ENCODE assay signal across 1 cellular context in genomic region chr3:10198761-10199688, GRCh38.
TF ChIP-seq lines count a peak whose summit lies in the region.

No MANE protein-coding gene starts in this region.

TF ChIP-seq in K562, 482 proteins besides CTCF, POLR2A, EP300 and RAD21 (continued from another document and continues in another):
- TF ChIP-seq, protein P1, sequence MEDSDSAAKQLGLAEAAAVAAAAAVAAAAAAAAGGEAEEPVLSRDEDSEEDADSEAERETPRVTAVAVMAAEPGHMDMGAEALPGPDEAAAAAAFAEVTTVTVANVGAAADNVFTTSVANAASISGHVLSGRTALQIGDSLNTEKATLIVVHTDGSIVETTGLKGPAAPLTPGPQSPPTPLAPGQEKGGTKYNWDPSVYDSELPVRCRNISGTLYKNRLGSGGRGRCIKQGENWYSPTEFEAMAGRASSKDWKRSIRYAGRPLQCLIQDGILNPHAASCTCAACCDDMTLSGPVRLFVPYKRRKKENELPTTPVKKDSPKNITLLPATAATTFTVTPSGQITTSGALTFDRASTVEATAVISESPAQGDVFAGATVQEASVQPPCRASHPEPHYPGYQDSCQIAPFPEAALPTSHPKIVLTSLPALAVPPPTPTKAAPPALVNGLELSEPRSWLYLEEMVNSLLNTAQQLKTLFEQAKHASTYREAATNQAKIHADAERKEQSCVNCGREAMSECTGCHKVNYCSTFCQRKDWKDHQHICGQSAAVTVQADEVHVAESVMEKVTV (CRISPR knock-in tag; IDR thresholded peaks at IDR 0.05) = no peak
- TF ChIP-seq CEBPG (CRISPR knock-in tag; IDR thresholded peaks at IDR 0.05) = no peak
- TF ChIP-seq CEBPG (tag; conservative IDR thresholded peaks at IDR 0.05 in 1 of 2, IDR thresholded peaks at IDR 0.05 in 1 of 2) = no peak
- no peak for TF ChIP-seq FOXJ3 (CRISPR knock-in tag; IDR thresholded peaks at IDR 0.05)
- no peak for TF ChIP-seq JUN (IDR thresholded peaks at IDR 0.05; ENCODE audit: borderline replicate concordance, low read depth, low read length)
- TF ChIP-seq JUN (CRISPR knock-in tag; IDR thresholded peaks at IDR 0.05; ENCODE audit: borderline replicate concordance) = no peak
- TF ChIP-seq JUND (IDR thresholded peaks at IDR 0.05; ENCODE audit: borderline replicate concordance, low read depth, low read length) = peak; percentile 34; the same call in 1 of the 2 replicates
- peak; percentile 30; the same call in 1 of the 3 replicates for TF ChIP-seq JUND (tag; IDR thresholded peaks at IDR 0.05; ENCODE audit: borderline replicate concordance, low read depth, low read length)
- TF ChIP-seq CXXC5 (CRISPR knock-in tag; IDR thresholded peaks at IDR 0.05) = 0 out of 2 replicates have a peak, but pooled peaks have one; percentile 23
- TF ChIP-seq, protein P2, sequence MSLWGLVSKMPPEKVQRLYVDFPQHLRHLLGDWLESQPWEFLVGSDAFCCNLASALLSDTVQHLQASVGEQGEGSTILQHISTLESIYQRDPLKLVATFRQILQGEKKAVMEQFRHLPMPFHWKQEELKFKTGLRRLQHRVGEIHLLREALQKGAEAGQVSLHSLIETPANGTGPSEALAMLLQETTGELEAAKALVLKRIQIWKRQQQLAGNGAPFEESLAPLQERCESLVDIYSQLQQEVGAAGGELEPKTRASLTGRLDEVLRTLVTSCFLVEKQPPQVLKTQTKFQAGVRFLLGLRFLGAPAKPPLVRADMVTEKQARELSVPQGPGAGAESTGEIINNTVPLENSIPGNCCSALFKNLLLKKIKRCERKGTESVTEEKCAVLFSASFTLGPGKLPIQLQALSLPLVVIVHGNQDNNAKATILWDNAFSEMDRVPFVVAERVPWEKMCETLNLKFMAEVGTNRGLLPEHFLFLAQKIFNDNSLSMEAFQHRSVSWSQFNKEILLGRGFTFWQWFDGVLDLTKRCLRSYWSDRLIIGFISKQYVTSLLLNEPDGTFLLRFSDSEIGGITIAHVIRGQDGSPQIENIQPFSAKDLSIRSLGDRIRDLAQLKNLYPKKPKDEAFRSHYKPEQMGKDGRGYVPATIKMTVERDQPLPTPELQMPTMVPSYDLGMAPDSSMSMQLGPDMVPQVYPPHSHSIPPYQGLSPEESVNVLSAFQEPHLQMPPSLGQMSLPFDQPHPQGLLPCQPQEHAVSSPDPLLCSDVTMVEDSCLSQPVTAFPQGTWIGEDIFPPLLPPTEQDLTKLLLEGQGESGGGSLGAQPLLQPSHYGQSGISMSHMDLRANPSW (CRISPR knock-in tag; IDR thresholded peaks at IDR 0.05) = no peak
- no peak for TF ChIP-seq LARP7 (IDR thresholded peaks at IDR 0.05)
- TF ChIP-seq TAF15 (IDR thresholded peaks at IDR 0.05; ENCODE audit: low read depth, low read length) = no peak
- peak; percentile 45; the same call in 1 of the 2 replicates for TF ChIP-seq SMARCE1 (IDR thresholded peaks at IDR 0.05)
- no peak for TF ChIP-seq MECOM (CRISPR knock-in tag; IDR thresholded peaks at IDR 0.05)
- TF ChIP-seq, protein P3, sequence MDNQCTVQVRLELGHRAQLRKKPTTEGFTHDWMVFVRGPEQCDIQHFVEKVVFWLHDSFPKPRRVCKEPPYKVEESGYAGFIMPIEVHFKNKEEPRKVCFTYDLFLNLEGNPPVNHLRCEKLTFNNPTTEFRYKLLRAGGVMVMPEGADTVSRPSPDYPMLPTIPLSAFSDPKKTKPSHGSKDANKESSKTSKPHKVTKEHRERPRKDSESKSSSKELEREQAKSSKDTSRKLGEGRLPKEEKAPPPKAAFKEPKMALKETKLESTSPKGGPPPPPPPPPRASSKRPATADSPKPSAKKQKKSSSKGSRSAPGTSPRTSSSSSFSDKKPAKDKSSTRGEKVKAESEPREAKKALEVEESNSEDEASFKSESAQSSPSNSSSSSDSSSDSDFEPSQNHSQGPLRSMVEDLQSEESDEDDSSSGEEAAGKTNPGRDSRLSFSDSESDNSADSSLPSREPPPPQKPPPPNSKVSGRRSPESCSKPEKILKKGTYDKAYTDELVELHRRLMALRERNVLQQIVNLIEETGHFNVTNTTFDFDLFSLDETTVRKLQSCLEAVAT (IDR thresholded peaks at IDR 0.05) = 0 out of 4 replicates have a peak, but pooled peaks of 1 of the 2 experiments have one; percentile 15
- TF ChIP-seq CREBBP (IDR thresholded peaks at IDR 0.05; ENCODE audit: low read depth, low read length) = no peak
- TF ChIP-seq KDM1A (IDR thresholded peaks at IDR 0.05) = no peak
- TF ChIP-seq TCFL5 (CRISPR knock-in tag; conservative IDR thresholded peaks at IDR 0.05) = no peak
- TF ChIP-seq, protein P4, sequence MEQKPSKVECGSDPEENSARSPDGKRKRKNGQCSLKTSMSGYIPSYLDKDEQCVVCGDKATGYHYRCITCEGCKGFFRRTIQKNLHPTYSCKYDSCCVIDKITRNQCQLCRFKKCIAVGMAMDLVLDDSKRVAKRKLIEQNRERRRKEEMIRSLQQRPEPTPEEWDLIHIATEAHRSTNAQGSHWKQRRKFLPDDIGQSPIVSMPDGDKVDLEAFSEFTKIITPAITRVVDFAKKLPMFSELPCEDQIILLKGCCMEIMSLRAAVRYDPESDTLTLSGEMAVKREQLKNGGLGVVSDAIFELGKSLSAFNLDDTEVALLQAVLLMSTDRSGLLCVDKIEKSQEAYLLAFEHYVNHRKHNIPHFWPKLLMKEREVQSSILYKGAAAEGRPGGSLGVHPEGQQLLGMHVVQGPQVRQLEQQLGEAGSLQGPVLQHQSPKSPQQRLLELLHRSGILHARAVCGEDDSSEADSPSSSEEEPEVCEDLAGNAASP (IDR thresholded peaks at IDR 0.05) = no peak
- no peak for TF ChIP-seq ZNF165 (CRISPR knock-in tag; IDR thresholded peaks at IDR 0.05; ENCODE audit: borderline replicate concordance)
- TF ChIP-seq TSC22D4 (tag; IDR thresholded peaks at IDR 0.05) = no peak
- TF ChIP-seq BDP1 (IDR thresholded peaks at IDR 0.05; ENCODE audit: insufficient read depth, insufficient read length) = no peak
- TF ChIP-seq, protein P5, sequence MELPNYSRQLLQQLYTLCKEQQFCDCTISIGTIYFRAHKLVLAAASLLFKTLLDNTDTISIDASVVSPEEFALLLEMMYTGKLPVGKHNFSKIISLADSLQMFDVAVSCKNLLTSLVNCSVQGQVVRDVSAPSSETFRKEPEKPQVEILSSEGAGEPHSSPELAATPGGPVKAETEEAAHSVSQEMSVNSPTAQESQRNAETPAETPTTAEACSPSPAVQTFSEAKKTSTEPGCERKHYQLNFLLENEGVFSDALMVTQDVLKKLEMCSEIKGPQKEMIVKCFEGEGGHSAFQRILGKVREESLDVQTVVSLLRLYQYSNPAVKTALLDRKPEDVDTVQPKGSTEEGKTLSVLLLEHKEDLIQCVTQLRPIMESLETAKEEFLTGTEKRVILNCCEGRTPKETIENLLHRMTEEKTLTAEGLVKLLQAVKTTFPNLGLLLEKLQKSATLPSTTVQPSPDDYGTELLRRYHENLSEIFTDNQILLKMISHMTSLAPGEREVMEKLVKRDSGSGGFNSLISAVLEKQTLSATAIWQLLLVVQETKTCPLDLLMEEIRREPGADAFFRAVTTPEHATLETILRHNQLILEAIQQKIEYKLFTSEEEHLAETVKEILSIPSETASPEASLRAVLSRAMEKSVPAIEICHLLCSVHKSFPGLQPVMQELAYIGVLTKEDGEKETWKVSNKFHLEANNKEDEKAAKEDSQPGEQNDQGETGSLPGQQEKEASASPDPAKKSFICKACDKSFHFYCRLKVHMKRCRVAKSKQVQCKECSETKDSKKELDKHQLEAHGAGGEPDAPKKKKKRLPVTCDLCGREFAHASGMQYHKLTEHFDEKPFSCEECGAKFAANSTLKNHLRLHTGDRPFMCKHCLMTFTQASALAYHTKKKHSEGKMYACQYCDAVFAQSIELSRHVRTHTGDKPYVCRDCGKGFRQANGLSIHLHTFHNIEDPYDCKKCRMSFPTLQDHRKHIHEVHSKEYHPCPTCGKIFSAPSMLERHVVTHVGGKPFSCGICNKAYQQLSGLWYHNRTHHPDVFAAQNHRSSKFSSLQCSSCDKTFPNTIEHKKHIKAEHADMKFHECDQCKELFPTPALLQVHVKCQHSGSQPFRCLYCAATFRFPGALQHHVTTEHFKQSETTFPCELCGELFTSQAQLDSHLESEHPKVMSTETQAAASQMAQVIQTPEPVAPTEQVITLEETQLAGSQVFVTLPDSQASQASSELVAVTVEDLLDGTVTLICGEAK (IDR thresholded peaks at IDR 0.05) = no peak
- TF ChIP-seq, protein P5 (CRISPR knock-in tag; IDR thresholded peaks at IDR 0.05) = no peak
- TF ChIP-seq, protein P6, sequence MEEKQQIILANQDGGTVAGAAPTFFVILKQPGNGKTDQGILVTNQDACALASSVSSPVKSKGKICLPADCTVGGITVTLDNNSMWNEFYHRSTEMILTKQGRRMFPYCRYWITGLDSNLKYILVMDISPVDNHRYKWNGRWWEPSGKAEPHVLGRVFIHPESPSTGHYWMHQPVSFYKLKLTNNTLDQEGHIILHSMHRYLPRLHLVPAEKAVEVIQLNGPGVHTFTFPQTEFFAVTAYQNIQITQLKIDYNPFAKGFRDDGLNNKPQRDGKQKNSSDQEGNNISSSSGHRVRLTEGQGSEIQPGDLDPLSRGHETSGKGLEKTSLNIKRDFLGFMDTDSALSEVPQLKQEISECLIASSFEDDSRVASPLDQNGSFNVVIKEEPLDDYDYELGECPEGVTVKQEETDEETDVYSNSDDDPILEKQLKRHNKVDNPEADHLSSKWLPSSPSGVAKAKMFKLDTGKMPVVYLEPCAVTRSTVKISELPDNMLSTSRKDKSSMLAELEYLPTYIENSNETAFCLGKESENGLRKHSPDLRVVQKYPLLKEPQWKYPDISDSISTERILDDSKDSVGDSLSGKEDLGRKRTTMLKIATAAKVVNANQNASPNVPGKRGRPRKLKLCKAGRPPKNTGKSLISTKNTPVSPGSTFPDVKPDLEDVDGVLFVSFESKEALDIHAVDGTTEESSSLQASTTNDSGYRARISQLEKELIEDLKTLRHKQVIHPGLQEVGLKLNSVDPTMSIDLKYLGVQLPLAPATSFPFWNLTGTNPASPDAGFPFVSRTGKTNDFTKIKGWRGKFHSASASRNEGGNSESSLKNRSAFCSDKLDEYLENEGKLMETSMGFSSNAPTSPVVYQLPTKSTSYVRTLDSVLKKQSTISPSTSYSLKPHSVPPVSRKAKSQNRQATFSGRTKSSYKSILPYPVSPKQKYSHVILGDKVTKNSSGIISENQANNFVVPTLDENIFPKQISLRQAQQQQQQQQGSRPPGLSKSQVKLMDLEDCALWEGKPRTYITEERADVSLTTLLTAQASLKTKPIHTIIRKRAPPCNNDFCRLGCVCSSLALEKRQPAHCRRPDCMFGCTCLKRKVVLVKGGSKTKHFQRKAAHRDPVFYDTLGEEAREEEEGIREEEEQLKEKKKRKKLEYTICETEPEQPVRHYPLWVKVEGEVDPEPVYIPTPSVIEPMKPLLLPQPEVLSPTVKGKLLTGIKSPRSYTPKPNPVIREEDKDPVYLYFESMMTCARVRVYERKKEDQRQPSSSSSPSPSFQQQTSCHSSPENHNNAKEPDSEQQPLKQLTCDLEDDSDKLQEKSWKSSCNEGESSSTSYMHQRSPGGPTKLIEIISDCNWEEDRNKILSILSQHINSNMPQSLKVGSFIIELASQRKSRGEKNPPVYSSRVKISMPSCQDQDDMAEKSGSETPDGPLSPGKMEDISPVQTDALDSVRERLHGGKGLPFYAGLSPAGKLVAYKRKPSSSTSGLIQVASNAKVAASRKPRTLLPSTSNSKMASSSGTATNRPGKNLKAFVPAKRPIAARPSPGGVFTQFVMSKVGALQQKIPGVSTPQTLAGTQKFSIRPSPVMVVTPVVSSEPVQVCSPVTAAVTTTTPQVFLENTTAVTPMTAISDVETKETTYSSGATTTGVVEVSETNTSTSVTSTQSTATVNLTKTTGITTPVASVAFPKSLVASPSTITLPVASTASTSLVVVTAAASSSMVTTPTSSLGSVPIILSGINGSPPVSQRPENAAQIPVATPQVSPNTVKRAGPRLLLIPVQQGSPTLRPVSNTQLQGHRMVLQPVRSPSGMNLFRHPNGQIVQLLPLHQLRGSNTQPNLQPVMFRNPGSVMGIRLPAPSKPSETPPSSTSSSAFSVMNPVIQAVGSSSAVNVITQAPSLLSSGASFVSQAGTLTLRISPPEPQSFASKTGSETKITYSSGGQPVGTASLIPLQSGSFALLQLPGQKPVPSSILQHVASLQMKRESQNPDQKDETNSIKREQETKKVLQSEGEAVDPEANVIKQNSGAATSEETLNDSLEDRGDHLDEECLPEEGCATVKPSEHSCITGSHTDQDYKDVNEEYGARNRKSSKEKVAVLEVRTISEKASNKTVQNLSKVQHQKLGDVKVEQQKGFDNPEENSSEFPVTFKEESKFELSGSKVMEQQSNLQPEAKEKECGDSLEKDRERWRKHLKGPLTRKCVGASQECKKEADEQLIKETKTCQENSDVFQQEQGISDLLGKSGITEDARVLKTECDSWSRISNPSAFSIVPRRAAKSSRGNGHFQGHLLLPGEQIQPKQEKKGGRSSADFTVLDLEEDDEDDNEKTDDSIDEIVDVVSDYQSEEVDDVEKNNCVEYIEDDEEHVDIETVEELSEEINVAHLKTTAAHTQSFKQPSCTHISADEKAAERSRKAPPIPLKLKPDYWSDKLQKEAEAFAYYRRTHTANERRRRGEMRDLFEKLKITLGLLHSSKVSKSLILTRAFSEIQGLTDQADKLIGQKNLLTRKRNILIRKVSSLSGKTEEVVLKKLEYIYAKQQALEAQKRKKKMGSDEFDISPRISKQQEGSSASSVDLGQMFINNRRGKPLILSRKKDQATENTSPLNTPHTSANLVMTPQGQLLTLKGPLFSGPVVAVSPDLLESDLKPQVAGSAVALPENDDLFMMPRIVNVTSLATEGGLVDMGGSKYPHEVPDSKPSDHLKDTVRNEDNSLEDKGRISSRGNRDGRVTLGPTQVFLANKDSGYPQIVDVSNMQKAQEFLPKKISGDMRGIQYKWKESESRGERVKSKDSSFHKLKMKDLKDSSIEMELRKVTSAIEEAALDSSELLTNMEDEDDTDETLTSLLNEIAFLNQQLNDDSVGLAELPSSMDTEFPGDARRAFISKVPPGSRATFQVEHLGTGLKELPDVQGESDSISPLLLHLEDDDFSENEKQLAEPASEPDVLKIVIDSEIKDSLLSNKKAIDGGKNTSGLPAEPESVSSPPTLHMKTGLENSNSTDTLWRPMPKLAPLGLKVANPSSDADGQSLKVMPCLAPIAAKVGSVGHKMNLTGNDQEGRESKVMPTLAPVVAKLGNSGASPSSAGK (IDR thresholded peaks at IDR 0.05) = peak; percentile 47
- peak; percentile 60; the same call in 1 of the 2 replicates for TF ChIP-seq LEF1 (IDR thresholded peaks at IDR 0.05)
